9 cellular contexts compared by ENCODE assay signal in genomic region chr21:42527489-42528158, GRCh38. TPM values are rescaled to one million over a fixed set of nuclear protein-coding genes. Genes with fewer than 3 reads are reported as not detected.
DNase-seq lines count a peak whose midpoint lies in the region; ATAC-seq and TF ChIP-seq lines count a peak whose summit lies in the region.
"Had no signal": no experiment of that assay in that cellular context is flagged by ENCODE, and none has a peak within 500 bp of the region (broad histone marks: within the 10 kb centered on the region; RNA-seq: fewer than 3 reads in every experiment).

No MANE protein-coding gene starts in this region.

- H3K36me3 ChIP-seq in vagina (no peaks in the 10 kb centered on the region), WERI-Rb-1 (no peaks in the 10 kb centered on the region)

- ATAC-seq in HG03432 (IDR thresholded peaks at IDR 0.05; ENCODE audit: unreplicated experiment) (peak; percentile 45), HG02884 (IDR thresholded peaks at IDR 0.05; ENCODE audit: unreplicated experiment) (no peak), GM18519 (IDR thresholded peaks at IDR 0.05; ENCODE audit: low FRiP score, unreplicated experiment) (no peak)
- ATAC-seq: HCT116 had no signal

- H3K9me3 ChIP-seq in vagina (no peaks in the 10 kb centered on the region), WERI-Rb-1 (ENCODE audit: severe bottlenecking) (no peaks in the 10 kb centered on the region)

- H3K4me1 ChIP-seq in vagina = peaks cover 23% of the 10 kb centered on the region

- CTCF ChIA-PET in GM10248 (lab: Yijun Ruan, JAX) = interaction anchor here (0.7 to 4.1 kb wide), 3 partner anchors 10 to 482 kb away, joined by 3 to 19 read pairs (median 4); no protein-coding TSS in a partner anchor

- H3K27ac ChIP-seq in vagina (peak overlapping the region; percentile 34), WERI-Rb-1 (no peak overlapping the region)

- H3K27me3 Mint-ChIP-seq in activated T-cell treated with anti-CD3 and anti-CD28 coated beads, Interleukin-2, amount 50 U/mL, for 24 hours = no peaks in the 10 kb centered on the region

- H3K4me3 Mint-ChIP-seq in activated T-cell treated with anti-CD3 and anti-CD28 coated beads, Interleukin-2, amount 50 U/mL, for 24 hours = peak overlapping the region; percentile 60

- no peaks in the 10 kb centered on the region for H3K9me3 Mint-ChIP-seq in activated T-cell treated with anti-CD3 and anti-CD28 coated beads, Interleukin-2, amount 50 U/mL, for 24 hours

- TF ChIP-seq POLR2A in vagina (IDR thresholded peaks at IDR 0.05) = no peak

- intact Hi-C loops in vagina (cut with DNase I) = no loop called here

- peaks cover 57% of the 10 kb centered on the region for H3K36me3 Mint-ChIP-seq in activated T-cell treated with anti-CD3 and anti-CD28 coated beads, Interleukin-2, amount 50 U/mL, for 24 hours (ENCODE audit: low read depth)

- no peak overlapping the region for H3K4me3 ChIP-seq in vagina
- H3K4me3 ChIP-seq in WERI-Rb-1 (ENCODE audit: low read depth, low read length) = no peak overlapping the region

- peak; percentile 54 for DNase-seq in GM10248 (ENCODE audit: extremely low spot score)
- peak; percentile 68 for DNase-seq in activated T-cell treated with anti-CD3 and anti-CD28 coated beads, Interleukin-2, amount 50 U/mL, for 24 hours
- DNase-seq in mesenteric fat pad (ENCODE audit: low spot score) = peak; percentile 77
- no peak for DNase-seq in vagina (ENCODE audit: extremely low spot score in 2 of 2)
- no peak for DNase-seq in WERI-Rb-1

- peaks cover 70% of the 10 kb centered on the region for H3K4me1 Mint-ChIP-seq in activated T-cell treated with anti-CD3 and anti-CD28 coated beads, Interleukin-2, amount 50 U/mL, for 24 hours (ENCODE audit: low read depth)

- H3K27me3 ChIP-seq in vagina (no peaks in the 10 kb centered on the region), WERI-Rb-1 (ENCODE audit: insufficient read depth, low read depth, severe bottlenecking) (no peaks in the 10 kb centered on the region)

- H3K27ac Mint-ChIP-seq in activated T-cell treated with anti-CD3 and anti-CD28 coated beads, Interleukin-2, amount 50 U/mL, for 24 hours = peak overlapping the region; percentile 93

- POLR2A ChIA-PET in GM10248 (lab: Yijun Ruan, JAX) = interaction anchor here (0.8 kb wide), 1 partner anchor 8 kb away, joined by 3 read pairs; no protein-coding TSS in a partner anchor

- no peak for TF ChIP-seq CTCF in GM10248 (IDR thresholded peaks at IDR 0.05; ENCODE audit: control extremely low read depth, extremely low read depth, low read depth, missing control alignments)
- no peak for TF ChIP-seq CTCF in vagina (IDR thresholded peaks at IDR 0.05)
- TF ChIP-seq CTCF in WERI-Rb-1 (IDR thresholded peaks at IDR 0.05; ENCODE audit: low read depth, low read length) = no peak

RNA-seq across cellular contexts. Expression of gene SLC37A1, which starts 14.0 kb away (rescaled TPM):
- total RNA-seq in mesenteric fat pad (7.0 TPM), vagina (11.8 TPM)

RNA-seq across cellular contexts. Expression of gene RSPH1, which starts 31.6 kb away (rescaled TPM):
- total RNA-seq in mesenteric fat pad = 0.22 TPM
- total RNA-seq in vagina = not detected

Comparison
In these comparisons a context has a peak if more than half of its experiments do, and no peak if none do; other contexts are left out.
1. DNase-seq: peak in GM10248 (single experiment), activated T-cell treated with anti-CD3 and anti-CD28 coated beads, Interleukin-2, amount 50 U/mL, for 24 hours (single experiment) and mesenteric fat pad (single experiment); none in vagina (0 of 2) and WERI-Rb-1 (single experiment).